Comparison of ENCODE assay signal across 18 cellular contexts in genomic region chr21:39281853-39282252, GRCh38. TPM values are rescaled to one million over a fixed set of nuclear protein-coding genes. Genes with fewer than 3 reads are reported as not detected.
DNase-seq lines count a peak whose midpoint lies in the region; ATAC-seq, FAIRE-seq and TF ChIP-seq lines count a peak whose summit lies in the region.
"Had no signal": no experiment of that assay in that cellular context is flagged by ENCODE, and none has a peak within 500 bp of the region (broad histone marks: within the 10 kb centered on the region; RNA-seq: fewer than 3 reads in every experiment).

No MANE protein-coding gene starts in this region.

- H3K4me1 ChIP-seq in pancreas, result no peaks in the 10 kb centered on the region
- H3K4me1 ChIP-seq: Caco-2 had no signal

- DNase-seq in DMS53 (lab: John Stamatoyannopoulos, UW) (peak; percentile 3), DMS53 treated with DMSO at 0.1 percent for 48 hours (lab: John Stamatoyannopoulos, UW; ENCODE audit: unreplicated experiment) (no peak), pancreas (no peak), RKO (ENCODE audit: low spot score) (no peak), GM19240 (ENCODE audit: insufficient read length, low spot score) (no peak)
- DNase-seq: Caco-2; CD4-positive, CD25-positive, alpha-beta regulatory T cell; CD8-positive, alpha-beta T cell; DMS153; DMS79 treated with DMSO at 0.1 percent for 48 hours; GM23248; H7; HCEC 1CT had no signal

- H3K27me3 ChIP-seq in pancreas, result no peaks in the 10 kb centered on the region
- H3K27me3 ChIP-seq: BLaER1 had no signal

- FAIRE-seq in endometrium (lab: Jason Lieb, UNC) (peak; percentile 45), pancreas (lab: Jason Lieb, UNC) (peak; percentile 39)
- FAIRE-seq: GM18507, H1 had no signal

- H3K4me3 ChIP-seq in pancreas, result no peak overlapping the region
- H3K4me3 ChIP-seq: BLaER1, GM23248 had no signal

- intact Hi-C loops in pancreas (cut with DNase I), result no loop called here

- H3K9me3 ChIP-seq in pancreas, result no peaks in the 10 kb centered on the region
- H3K9me3 ChIP-seq: BLaER1, Caco-2 had no signal

- peaks cover 0 to 19% (median 13%) of the 10 kb centered on the region in 3 donors for H3K36me3 ChIP-seq in pancreas

- TF ChIP-seq CTCF in pancreas (IDR thresholded peaks at IDR 0.05), result no peak

- WGBS in pancreas, 2 donors, result 91 to 94% methylated on average over 6 of the region's 6 CpGs

- ATAC-seq in pancreas, result no peak
- ATAC-seq: CD8-positive, alpha-beta T cell had no signal

- H3K27ac ChIP-seq in pancreas, result no peak overlapping the region
- H3K27ac ChIP-seq: BLaER1, C4-2B, GM23248 had no signal

RNA-seq across cellular contexts. Expression of gene BRWD1, which starts 31.6 kb away (rescaled TPM):
- total RNA-seq in pancreas, result 10 to 100 TPM; 19.6 to 31.7 (median 22.8) TPM
- 10 to 100 TPM in 1 of 2 donors, 1 to 10 TPM in 1; 7.4 to 12.4 TPM for polyA plus RNA-seq in pancreas
